In the genomic region with DNA sequence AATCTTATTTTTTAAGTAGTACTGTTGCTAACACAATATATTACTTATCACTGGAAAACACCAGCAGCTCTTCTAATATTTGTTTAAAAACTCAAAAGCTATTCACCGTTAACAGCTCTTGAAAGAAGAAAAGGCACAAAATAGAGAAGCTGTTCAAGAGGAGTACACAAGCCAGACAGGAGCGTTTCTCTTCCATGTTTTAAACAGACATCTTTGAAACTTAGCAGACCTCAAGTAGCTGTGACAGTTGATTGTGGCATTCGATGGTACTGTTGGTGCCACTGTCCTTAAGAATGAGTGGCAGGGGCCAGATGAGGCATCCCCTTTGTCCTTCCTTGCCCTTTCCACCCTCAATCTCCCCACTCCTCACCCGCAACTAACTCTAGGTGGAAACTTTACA, we compare ENCODE assay signal across 20 cellular contexts.
DNase-seq lines count a peak whose midpoint lies in the region; ATAC-seq, FAIRE-seq and TF ChIP-seq lines count a peak whose summit lies in the region.
"Had no signal": no experiment of that assay in that cellular context is flagged by ENCODE, and none has a peak within 500 bp of the region (broad histone marks: within the 10 kb centered on the region; RNA-seq: fewer than 3 reads in every experiment).

No MANE protein-coding gene starts in this region.

- peak overlapping the region; percentile 84 for H3K27ac ChIP-seq in HepG2 (ENCODE audit: extremely low read length, insufficient read depth, low read length)
- H3K27ac ChIP-seq in right lobe of liver: peak overlapping the region in 1 of 3 donors; percentile 76
- peak overlapping the region; percentile 19 to 100 (median 97) for H3K27ac ChIP-seq in dorsolateral prefrontal cortex
- H3K27ac ChIP-seq: pancreas, WERI-Rb-1 had no signal

- BruUV-seq in HepG2 (replicated peaks; lab: Mats Ljungman, UMichigan): no TSS peak

- no peak overlapping the region for H3K9ac ChIP-seq in HepG2 (ENCODE audit: insufficient read depth, low read depth, low read length)

- TF ChIP-seq CTCF in HepG2 (CRISPR knock-in tag; IDR thresholded peaks at IDR 0.05) (no peak), right lobe of liver (IDR thresholded peaks at IDR 0.05) (no peak), dorsolateral prefrontal cortex (IDR thresholded peaks at IDR 0.05 in 54 of 56, conservative IDR thresholded peaks at IDR 0.05 in 2 of 56; ENCODE audit: low read depth in 1 of 56, partially characterized antibody in 56 of 56) (no peak), neural crest cell (conservative IDR thresholded peaks at IDR 0.05) (no peak), type B pancreatic cell (conservative IDR thresholded peaks at IDR 0.05) (no peak)

- POLR2A ChIA-PET in HepG2 (lab: Yijun Ruan, JAX): interaction anchor here (0.7 to 2.2 kb wide), 2 partner anchors 9 to 32 kb away, joined by 4 to 24 read pairs; no protein-coding TSS in a partner anchor

- ATAC-seq in HepG2 (no peak), right lobe of liver (no peak), GM21737 (IDR thresholded peaks at IDR 0.05; ENCODE audit: unreplicated experiment) (no peak)
- ATAC-seq: pancreas; stimulated activated naive CD8-positive, alpha-beta T cell treated with anti-CD3 and anti-CD28 coated beads, Interleukin-15, amount 100 ng/mL, for 72 hours had no signal

- no peak for DNase-seq in HepG2 (ENCODE audit: low spot score)
- DNase-seq in right lobe of liver: no peak
- no peak for DNase-seq in dorsolateral prefrontal cortex
- DNase-seq in neural crest cell (ENCODE audit: low read depth, low spot score): no peak
- no peak for DNase-seq in stimulated activated CD8-positive, alpha-beta memory T cell treated with anti-CD3 and anti-CD28 coated beads, Interleukin-4, amount 100 ng/mL, for 48 hours
- no peak for DNase-seq in HT-29 (ENCODE audit: low spot score)
- DNase-seq in type B pancreatic cell (ENCODE audit: extremely low spot score, unreplicated experiment): no peak
- DNase-seq: activated CD4-positive, alpha-beta T cell treated with anti-CD3 and anti-CD28 coated beads, Interleukin-2, amount 50 U/mL, for 4 hours; activated gamma-delta T cell; central memory CD4-positive, alpha-beta T cell; KBM-7; naive B cell; NCI-H1694 treated with DMSO at 0.1 percent for 48 hours; OCI-M1; pancreas; stimulated activated naive CD8-positive, alpha-beta T cell treated with anti-CD3 and anti-CD28 coated beads, Interleukin-15, amount 100 ng/mL, for 72 hours; WERI-Rb-1 had no signal

- TF ChIP-seq POLR2A in HepG2 (IDR thresholded peaks at IDR 0.05; ENCODE audit: insufficient read depth in 1 of 2, low read depth in 2 of 2, low read length in 2 of 2) (no peak), right lobe of liver (IDR thresholded peaks at IDR 0.05) (no peak)

- H3K27me3 ChIP-seq in HepG2 (ENCODE audit: control insufficient read depth in 1 of 2, insufficient read depth in 2 of 2, low read length in 2 of 2) (no peaks in the 10 kb centered on the region), right lobe of liver (no peaks in the 10 kb centered on the region), dorsolateral prefrontal cortex (no peaks in the 10 kb centered on the region)
- H3K27me3 ChIP-seq: pancreas had no signal

- H3K9me3 Mint-ChIP-seq in neural crest cell: no peaks in the 10 kb centered on the region
- no peaks in the 10 kb centered on the region for H3K9me3 Mint-ChIP-seq in type B pancreatic cell
- H3K9me3 Mint-ChIP-seq: naive B cell; stimulated activated naive CD8-positive, alpha-beta T cell treated with anti-CD3 and anti-CD28 coated beads, Interleukin-15, amount 100 ng/mL, for 72 hours had no signal

- intact Hi-C loops in HepG2 (cut with micrococcal nuclease; ENCODE audit: unreplicated experiment) (loop anchor here (5.0 kb wide), 1 partner anchor 205 kb away; no protein-coding TSS in a partner anchor), right lobe of liver (cut with DNase I) (no loop called here), dorsolateral prefrontal cortex (cut with DNase I) (loop anchor here (10.0 kb wide), 4 partner anchors 83 to 653 kb away; partner anchors contain the start of genes CHN2 (in 1 of the 2), MTURN (in 1 of the 2) and PRR15 (in 1 of the 2))

- H3K79me2 ChIP-seq in HepG2 (ENCODE audit: insufficient read depth, low read length): no peaks in the 10 kb centered on the region

- TF ChIP-seq RAD21 in HepG2 (CRISPR knock-in tag; IDR thresholded peaks at IDR 0.05): no peak

- H3K4me3 ChIP-seq in HepG2 (replicated peaks in 1 of 3; ENCODE audit: insufficient read depth in 1 of 3, low read depth in 2 of 3, low read length in 3 of 3) (no peak overlapping the region), right lobe of liver (no peak overlapping the region), dorsolateral prefrontal cortex (peak overlapping the region in 55 of 59 donors; percentile 11 to 70 (median 57))
- H3K4me3 ChIP-seq: lung, pancreas had no signal

- no peaks in the 10 kb centered on the region for H4K20me1 ChIP-seq in HepG2 (ENCODE audit: insufficient read depth, low read length)

- no peak overlapping the region for H3K27ac Mint-ChIP-seq in neural crest cell (ENCODE audit: unreplicated experiment)
- H3K27ac Mint-ChIP-seq in type B pancreatic cell: no peak overlapping the region
- H3K27ac Mint-ChIP-seq: naive B cell; stimulated activated naive CD8-positive, alpha-beta T cell treated with anti-CD3 and anti-CD28 coated beads, Interleukin-15, amount 100 ng/mL, for 72 hours had no signal

- no peaks in the 10 kb centered on the region for H3K9me3 ChIP-seq in HepG2 (ENCODE audit: low read length)
- no peaks in the 10 kb centered on the region for H3K9me3 ChIP-seq in right lobe of liver
- H3K9me3 ChIP-seq: pancreas had no signal

- WGBS in HepG2 (ENCODE audit: low lambda C conversion rate): 89% methylated on average over 4 of the region's 4 CpGs
- 72% methylated on average over 4 of the region's 4 CpGs for WGBS in right lobe of liver (ENCODE audit: insufficient coverage, low coverage, low lambda C conversion rate, missing lambda C conversion rate)

- peaks cover 15% of the 10 kb centered on the region for H3K27me3 Mint-ChIP-seq in neural crest cell (ENCODE audit: low read depth)
- H3K27me3 Mint-ChIP-seq in type B pancreatic cell: no peaks in the 10 kb centered on the region

- H3K4me1 ChIP-seq in HepG2 (ENCODE audit: insufficient read depth, low read length) (peaks cover 95% of the 10 kb centered on the region), right lobe of liver (peaks cover 0 to 69% (median 23%) of the 10 kb centered on the region in 4 donors)

- TF ChIP-seq EP300 in HepG2 (IDR thresholded peaks at IDR 0.05; ENCODE audit: low read depth in 2 of 2, low read length in 2 of 2) (no peak), HepG2 (CRISPR knock-in tag; IDR thresholded peaks at IDR 0.05; ENCODE audit: borderline replicate concordance) (no peak)

- CTCF ChIA-PET in HepG2 (lab: Yijun Ruan, JAX; ENCODE audit: low intra/inter-chr PET ratio, low total read pairs): no interaction called here

- FAIRE-seq in HepG2 (lab: Jason Lieb, UNC): no peak
- FAIRE-seq: GM12892 had no signal

- H3K4me1 Mint-ChIP-seq in neural crest cell (peaks cover 82% of the 10 kb centered on the region), type B pancreatic cell (ENCODE audit: unreplicated experiment) (peaks cover 55% of the 10 kb centered on the region)
- H3K4me1 Mint-ChIP-seq: naive B cell had no signal

- in situ Hi-C loops in HepG2 (cut with HindIII; ENCODE audit: extremely low pct_ligation_motif_present, low pct_unique_long_range_greater_than_20kb): no loop called here

- H3K4me3 Mint-ChIP-seq in neural crest cell: peak overlapping the region; percentile 7
- no peak overlapping the region for H3K4me3 Mint-ChIP-seq in type B pancreatic cell
- H3K4me3 Mint-ChIP-seq: naive B cell; stimulated activated naive CD8-positive, alpha-beta T cell treated with anti-CD3 and anti-CD28 coated beads, Interleukin-15, amount 100 ng/mL, for 72 hours had no signal

- no peak overlapping the region for H2AFZ ChIP-seq in HepG2 (ENCODE audit: low read length)

- no peak overlapping the region for H3K4me2 ChIP-seq in HepG2 (ENCODE audit: low read depth, low read length)

- H3K36me3 ChIP-seq in HepG2 (replicated peaks in 1 of 2; ENCODE audit: control insufficient read depth in 1 of 2, insufficient read depth in 2 of 2, low read length in 2 of 2): no peaks in the 10 kb centered on the region; a peak in 2 of 5 replicates
- H3K36me3 ChIP-seq in right lobe of liver: no peaks in the 10 kb centered on the region
- H3K36me3 ChIP-seq: pancreas, WERI-Rb-1 had no signal

- no peaks in the 10 kb centered on the region for H3K36me3 Mint-ChIP-seq in neural crest cell (ENCODE audit: low read depth)
- H3K36me3 Mint-ChIP-seq in type B pancreatic cell: no peaks in the 10 kb centered on the region
- H3K36me3 Mint-ChIP-seq: naive B cell had no signal

TF ChIP-seq in HepG2, 621 proteins besides CTCF, POLR2A, EP300 and RAD21:
- TF ChIP-seq RXRB (CRISPR knock-in tag; IDR thresholded peaks at IDR 0.05; ENCODE audit: borderline replicate concordance) (no peak), KLF12 (CRISPR knock-in tag; IDR thresholded peaks at IDR 0.05; ENCODE audit: borderline replicate concordance) (no peak), FOXC1 (CRISPR knock-in tag; IDR thresholded peaks at IDR 0.05; ENCODE audit: borderline replicate concordance) (no peak), JARID2 (CRISPR knock-in tag; IDR thresholded peaks at IDR 0.05; ENCODE audit: insufficient replicate concordance) (no peak), FOXP1 (IDR thresholded peaks at IDR 0.05) (no peak), FOXP1 (CRISPR knock-in tag; IDR thresholded peaks at IDR 0.05) (no peak), POLR2AphosphoS5 (IDR thresholded peaks at IDR 0.05; ENCODE audit: low read depth, low read length) (no peak), ZNF468 (CRISPR knock-in tag; IDR thresholded peaks at IDR 0.05) (no peak)
- TF ChIP-seq, protein P1, sequence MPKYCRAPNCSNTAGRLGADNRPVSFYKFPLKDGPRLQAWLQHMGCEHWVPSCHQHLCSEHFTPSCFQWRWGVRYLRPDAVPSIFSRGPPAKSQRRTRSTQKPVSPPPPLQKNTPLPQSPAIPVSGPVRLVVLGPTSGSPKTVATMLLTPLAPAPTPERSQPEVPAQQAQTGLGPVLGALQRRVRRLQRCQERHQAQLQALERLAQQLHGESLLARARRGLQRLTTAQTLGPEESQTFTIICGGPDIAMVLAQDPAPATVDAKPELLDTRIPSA (CRISPR knock-in tag; IDR thresholded peaks at IDR 0.05; ENCODE audit: borderline replicate concordance): no peak

Comparison
In these comparisons a context has a peak if more than half of its experiments do, and no peak if none do; other contexts are left out.
1. intact Hi-C loops: an anchor here in HepG2 (5.0 kb wide) and dorsolateral prefrontal cortex (10.0 kb wide); none called in right lobe of liver.
2. H3K4me3 ChIP-seq: peak in dorsolateral prefrontal cortex (55 of 59); none in HepG2 (0 of 3) and right lobe of liver (0 of 3).